In genomic region chr1:1240348-1240732, GRCh38 we compare ENCODE assay signal across 11 cellular contexts. TPM values are rescaled to one million over a fixed set of nuclear protein-coding genes. Genes with fewer than 3 reads are reported as not detected.
DNase-seq lines count a peak whose midpoint lies in the region; FAIRE-seq and TF ChIP-seq lines count a peak whose summit lies in the region.
"Had no signal": no experiment of that assay in that cellular context is flagged by ENCODE, and none has a peak within 500 bp of the region (broad histone marks: within the 10 kb centered on the region; RNA-seq: fewer than 3 reads in every experiment).

No MANE protein-coding gene starts in this region.

- H2AK5ac ChIP-seq in neuronal stem cell (ENCODE audit: low read depth, low read length): peak overlapping the region; percentile 90

- no peaks in the 10 kb centered on the region for H3K9me3 ChIP-seq in BLaER1 treated with 17β-estradiol and CSF1 and Interleukin-3, amounts not matched to agents 10 nM and 100 nM (replicated peaks in 1 of 11)
- H3K9me3 ChIP-seq in neuronal stem cell (replicated peaks in 1 of 2; ENCODE audit: control insufficient read depth in 2 of 2, insufficient read depth in 1 of 2, low read depth in 1 of 2, low read length in 2 of 2): no peaks in the 10 kb centered on the region
- H3K9me3 ChIP-seq: Caco-2 had no signal

- peak; percentile 49 for DNase-seq in HuH-7 (ENCODE audit: low spot score)
- no peak for DNase-seq in neuronal stem cell (ENCODE audit: low spot score)
- no peak for DNase-seq in NCI-H2227 (lab: John Stamatoyannopoulos, UW; ENCODE audit: unreplicated experiment)
- DNase-seq in GM12891 (ENCODE audit: insufficient read length, low spot score): no peak
- DNase-seq: Caco-2; CD8-positive, alpha-beta memory T cell had no signal

- WGBS in neuronal stem cell (ENCODE audit: extremely low coverage in 2 of 2, insufficient read length in 2 of 2, insufficient replicate concordance in 1 of 2), 2 donors: no CpG with 5 or more reads among the region's 11 CpGs

- H3K79me1 ChIP-seq in neuronal stem cell (ENCODE audit: low read depth, low read length): peaks cover 2% of the 10 kb centered on the region

- no peak overlapping the region for H3K23ac ChIP-seq in neuronal stem cell (ENCODE audit: low read depth, low read length, poor library complexity)

- peaks cover 2 to 54% (median 13%) of the 10 kb centered on the region in 11 experiments for H3K27me3 ChIP-seq in BLaER1 treated with 17β-estradiol and CSF1 and Interleukin-3, amounts not matched to agents 10 nM and 100 nM
- peaks cover 0 to 4% (median 0%) of the 10 kb centered on the region in 3 experiments for H3K27me3 ChIP-seq in neuronal stem cell (ENCODE audit: control insufficient read depth in 3 of 3, insufficient read depth in 3 of 3, low read depth in 1 of 3, low read length in 3 of 3)

- H3K27ac ChIP-seq in BLaER1 treated with 17β-estradiol and CSF1 and Interleukin-3, amounts not matched to agents 10 nM and 100 nM: no peak overlapping the region
- H3K27ac ChIP-seq in neuronal stem cell (replicated peaks; ENCODE audit: low read length): no peak overlapping the region
- H3K27ac ChIP-seq: GM23248, KMS-11 had no signal

- H3K9ac ChIP-seq in BLaER1 treated with 17β-estradiol and CSF1 and Interleukin-3, amounts not matched to agents 10 nM and 100 nM: peak overlapping the region in 1 of 11 experiments; percentile 3; a peak in 1 of 22 replicates
- no peak overlapping the region for H3K9ac ChIP-seq in neuronal stem cell (ENCODE audit: low read depth, low read length, poor library complexity)
- H3K9ac ChIP-seq: GM23248, KMS-11 had no signal

- no peak for FAIRE-seq in GM12891 (lab: Jason Lieb, UNC)
- FAIRE-seq: GM18507, H54 had no signal

- H3K4me1 ChIP-seq in BLaER1 treated with 17β-estradiol and CSF1 and Interleukin-3, amounts not matched to agents 10 nM and 100 nM: peaks cover 30 to 86% (median 79%) of the 10 kb centered on the region in 10 experiments
- peaks cover 11 to 38% of the 10 kb centered on the region in 2 donors for H3K4me1 ChIP-seq in neuronal stem cell (ENCODE audit: control insufficient read depth in 2 of 2, insufficient read depth in 1 of 2, low read depth in 1 of 2, low read length in 2 of 2)

- peak overlapping the region in 7 of 11 experiments; percentile 15 to 100 (median 33); a peak in 8 of 22 replicates for H3K4me2 ChIP-seq in BLaER1 treated with 17β-estradiol and CSF1 and Interleukin-3, amounts not matched to agents 10 nM and 100 nM
- no peak overlapping the region for H3K4me2 ChIP-seq in neuronal stem cell (ENCODE audit: insufficient read depth, low read length, poor library complexity, severe bottlenecking)
- H3K4me2 ChIP-seq: KMS-11 had no signal

- H2BK15ac ChIP-seq in neuronal stem cell (ENCODE audit: low read length): peak overlapping the region; percentile 37

- H3K14ac ChIP-seq in neuronal stem cell (ENCODE audit: low read length): no peak overlapping the region

- peak overlapping the region; percentile 70 for H2BK5ac ChIP-seq in neuronal stem cell (ENCODE audit: low read length)

- H4K20me1 ChIP-seq in BLaER1 treated with 17β-estradiol and CSF1 and Interleukin-3, amounts not matched to agents 10 nM and 100 nM: peaks cover 8 to 86% (median 69%) of the 10 kb centered on the region in 11 experiments; a peak in 21 of 22 replicates

- no peak overlapping the region for H3K4me3 ChIP-seq in BLaER1 treated with 17β-estradiol and CSF1 and Interleukin-3, amounts not matched to agents 10 nM and 100 nM
- no peak overlapping the region for H3K4me3 ChIP-seq in neuronal stem cell (ENCODE audit: low read length in 2 of 2)
- H3K4me3 ChIP-seq: GM23248 had no signal

- no peak overlapping the region for H2AFZ ChIP-seq in neuronal stem cell (ENCODE audit: low read length)
- H2AFZ ChIP-seq: GM23248 had no signal

- H3K18ac ChIP-seq in neuronal stem cell (ENCODE audit: low read length): peak overlapping the region; percentile 2

- no peak overlapping the region for H2BK120ac ChIP-seq in neuronal stem cell (ENCODE audit: low read depth, low read length)

- no peak overlapping the region for H2BK12ac ChIP-seq in neuronal stem cell (ENCODE audit: low read length)

- peaks cover 0 to 9% (median 3%) of the 10 kb centered on the region in 11 experiments; a peak in 8 of 22 replicates for H3K36me3 ChIP-seq in BLaER1 treated with 17β-estradiol and CSF1 and Interleukin-3, amounts not matched to agents 10 nM and 100 nM
- H3K36me3 ChIP-seq in neuronal stem cell (replicated peaks in 1 of 2; ENCODE audit: control insufficient read depth in 2 of 2, insufficient read depth in 2 of 2, low read length in 2 of 2): no peaks in the 10 kb centered on the region

- no peak overlapping the region for H4K8ac ChIP-seq in neuronal stem cell (ENCODE audit: low read depth, low read length)

- no peak overlapping the region for H3K4ac ChIP-seq in neuronal stem cell (ENCODE audit: low read length)

- H4K91ac ChIP-seq in neuronal stem cell (ENCODE audit: low read depth, low read length, poor library complexity): no peak overlapping the region

- no peak for TF ChIP-seq POLR2A in GM12891 (IDR thresholded peaks at IDR 0.05; ENCODE audit: low read depth, low read length)

TF ChIP-seq in GM12891, 5 proteins besides CTCF, POLR2A, EP300 and RAD21:
- TF ChIP-seq POU2F2 (IDR thresholded peaks at IDR 0.05; ENCODE audit: low read depth, low read length) (no peak), TAF1 (IDR thresholded peaks at IDR 0.05; ENCODE audit: low read depth, low read length) (no peak), POLR2AphosphoS5 (IDR thresholded peaks at IDR 0.05; ENCODE audit: low read depth, low read length) (no peak), SPI1 (IDR thresholded peaks at IDR 0.05; ENCODE audit: low read depth, low read length) (no peak), PAX5 (IDR thresholded peaks at IDR 0.05; ENCODE audit: insufficient read depth, low read length, severe bottlenecking) (no peak)

RNA-seq across cellular contexts. Expression of gene C1QTNF12, which starts 6.2 kb away (rescaled TPM):
- polyA plus RNA-seq in neuronal stem cell (2013, experiment 1 of 2): 4.0 TPM
- polyA plus RNA-seq in neuronal stem cell (2013, experiment 2 of 2): 4.6 TPM
- polyA plus RNA-seq in GM12891 (2012; ENCODE audit: low read depth, missing spikeins): 0.81 TPM
- polyA plus RNA-seq: CD8-positive, alpha-beta memory T cell had no signal

RNA-seq across cellular contexts. Expression of gene B3GALT6, which starts 8.3 kb away (rescaled TPM):
- 24.2 TPM for polyA plus RNA-seq in neuronal stem cell (2013, experiment 1 of 2)
- 23.9 TPM for polyA plus RNA-seq in neuronal stem cell (2013, experiment 2 of 2)
- polyA plus RNA-seq in GM12891 (2012; ENCODE audit: low read depth, missing spikeins): 5.0 TPM

RNA-seq across cellular contexts. Expression of gene SDF4, which starts 8.5 kb away (rescaled TPM):
- polyA plus RNA-seq in neuronal stem cell (2013, experiment 1 of 2): 62.8 TPM
- 64.4 TPM for polyA plus RNA-seq in neuronal stem cell (2013, experiment 2 of 2)
- polyA plus RNA-seq in GM12891 (2012; ENCODE audit: low read depth, missing spikeins): 46.8 TPM

RNA-seq across cellular contexts. Expression of gene TNFRSF4, which starts 26.4 kb away (rescaled TPM):
- 0.06 TPM for polyA plus RNA-seq in neuronal stem cell (2013, experiment 1 of 2)
- polyA plus RNA-seq in neuronal stem cell (2013, experiment 2 of 2): 0.08 TPM
- 13.1 TPM for polyA plus RNA-seq in GM12891 (2012; ENCODE audit: low read depth, missing spikeins)
- polyA plus RNA-seq: GM23248 had no signal

RNA-seq across cellular contexts. Expression of gene UBE2J2, which starts 33.3 kb away (rescaled TPM):
- 43.4 TPM for polyA plus RNA-seq in neuronal stem cell (2013, experiment 1 of 2)
- 42.6 TPM for polyA plus RNA-seq in neuronal stem cell (2013, experiment 2 of 2)
- 33.5 TPM for polyA plus RNA-seq in GM12891 (2012; ENCODE audit: low read depth, missing spikeins)
